Comparison of ENCODE assay signal across 8 cellular contexts in the genomic region with DNA sequence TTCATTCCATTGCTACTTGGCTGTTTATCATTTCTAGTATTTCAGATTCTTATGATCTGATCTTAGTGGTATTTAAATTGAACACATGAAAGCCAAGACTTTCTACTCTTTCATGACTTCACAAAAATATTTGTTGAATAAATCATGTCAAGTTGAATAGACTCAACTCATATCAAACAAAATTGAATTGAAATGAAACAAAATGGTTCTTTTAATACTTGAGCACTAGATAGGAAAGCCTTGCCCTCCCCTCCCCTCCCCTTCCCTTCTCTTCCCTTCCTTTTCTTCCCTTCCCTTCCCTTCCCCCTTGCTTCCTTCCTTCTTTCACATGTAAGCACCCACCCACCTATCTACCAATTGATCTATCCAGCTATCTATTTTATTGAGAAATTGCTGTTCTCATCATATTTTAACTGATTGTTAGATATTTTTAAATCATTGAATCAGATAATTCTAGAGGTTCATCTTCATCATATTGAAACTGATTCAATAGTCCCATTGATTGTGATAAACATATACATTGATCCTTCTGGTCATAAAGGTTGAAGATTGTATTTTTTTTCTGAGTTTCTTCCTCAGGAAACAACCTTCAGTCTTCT.
"Had no signal": no experiment of that assay in that cellular context is flagged by ENCODE, and none has a peak within 500 bp of the region (broad histone marks: within the 10 kb centered on the region; RNA-seq: fewer than 3 reads in every experiment).

No MANE protein-coding gene starts in this region.

- FAIRE-seq: G401.6, GM12878, GM12891, GM12892, GM18507, GM19239 had no signal

- ATAC-seq: GM12878 had no signal

- DNase-seq: GDM1, GF-D8 had no signal

- H3K4me3 ChIP-seq: GM12878 had no signal
